Comparison of ENCODE assay signal across 19 cellular contexts in genomic region chr19:792361-792885, GRCh38. TPM values are rescaled to one million over a fixed set of nuclear protein-coding genes. Genes with fewer than 3 reads are reported as not detected.
A peak's percentile ranks its signal among the peaks of the same experiment; 100 is the strongest.
DNase-seq lines count a peak whose midpoint lies in the region; ATAC-seq and TF ChIP-seq lines count a peak whose summit lies in the region.
"Had no signal": no experiment of that assay in that cellular context is flagged by ENCODE, and none has a peak within 500 bp of the region (broad histone marks: within the 10 kb centered on the region; RNA-seq: fewer than 3 reads in every experiment).

No MANE protein-coding gene starts in this region.

- no peaks in the 10 kb centered on the region for H3K36me3 Mint-ChIP-seq in WTC11
- H3K36me3 Mint-ChIP-seq in activated CD4-positive, alpha-beta memory T cell treated with anti-CD3 and anti-CD28 coated beads, Interleukin-2, amount 10 ng/mL, durations not matched to agents 7 days and 5 days (ENCODE audit: low read depth), result no peaks in the 10 kb centered on the region
- H3K36me3 Mint-ChIP-seq: activated naive CD4-positive, alpha-beta T cell treated with anti-CD3 and anti-CD28 coated beads, Interleukin-2, amount 10 ng/mL, durations not matched to agents 7 days and 5 days had no signal

- in situ Hi-C loops in HAP-1 (cut with MboI; ENCODE audit: low sequenced_read_pairs), result no loop called here

- no peaks in the 10 kb centered on the region for H3K27me3 Mint-ChIP-seq in WTC11 (ENCODE audit: low read depth)
- no peaks in the 10 kb centered on the region for H3K27me3 Mint-ChIP-seq in activated CD4-positive, alpha-beta memory T cell treated with anti-CD3 and anti-CD28 coated beads, Interleukin-2, amount 10 ng/mL, durations not matched to agents 7 days and 5 days

- intact Hi-C loops in right lobe of liver (cut with DNase I) (no loop called here), stomach (cut with DNase I; ENCODE audit: low total_unique reads) (no loop called here)

- TF ChIP-seq EP300 in stomach (IDR thresholded peaks at IDR 0.05), result no peak

- no peak overlapping the region for H3K4me3 Mint-ChIP-seq in WTC11
- no peak overlapping the region for H3K4me3 Mint-ChIP-seq in activated CD4-positive, alpha-beta memory T cell treated with anti-CD3 and anti-CD28 coated beads, Interleukin-2, amount 10 ng/mL, durations not matched to agents 7 days and 5 days
- H3K4me3 Mint-ChIP-seq: activated naive CD4-positive, alpha-beta T cell treated with anti-CD3 and anti-CD28 coated beads, Interleukin-2, amount 10 ng/mL, durations not matched to agents 7 days and 5 days; activated T-cell treated with anti-CD3 and anti-CD28 coated beads, Interleukin-2, amount 50 U/mL, for 4 hours had no signal

- POLR2A ChIA-PET in WTC11 (lab: Charles Lee), result interaction anchor here (1.8 kb wide), 1 partner anchor 10 kb away, joined by 5 read pairs; no protein-coding TSS in a partner anchor
- POLR2A ChIA-PET in activated CD4-positive, alpha-beta memory T cell treated with anti-CD3 and anti-CD28 coated beads, Interleukin-2, amount 10 ng/mL, durations not matched to agents 7 days and 5 days (lab: Charles Lee), result no interaction called here

- peak overlapping the region; percentile 4; the same call in 1 of the 2 replicates for H3K4me3 ChIP-seq in HAP-1
- no peak overlapping the region for H3K4me3 ChIP-seq in right lobe of liver
- H3K4me3 ChIP-seq in stomach, result no peak overlapping the region
- H3K4me3 ChIP-seq: tibial nerve had no signal

- CTCF ChIA-PET in WTC11 (lab: Charles Lee), result interaction anchor here (1.1 kb wide), 1 partner anchor 20 kb away, joined by 5 read pairs; no protein-coding TSS in a partner anchor
- CTCF ChIA-PET in activated CD4-positive, alpha-beta memory T cell treated with anti-CD3 and anti-CD28 coated beads, Interleukin-2, amount 10 ng/mL, durations not matched to agents 7 days and 5 days (lab: Charles Lee), result no interaction called here

- no peaks in the 10 kb centered on the region for H3K9me3 Mint-ChIP-seq in WTC11
- H3K9me3 Mint-ChIP-seq in activated CD4-positive, alpha-beta memory T cell treated with anti-CD3 and anti-CD28 coated beads, Interleukin-2, amount 10 ng/mL, durations not matched to agents 7 days and 5 days, result no peaks in the 10 kb centered on the region
- H3K9me3 Mint-ChIP-seq: activated naive CD4-positive, alpha-beta T cell treated with anti-CD3 and anti-CD28 coated beads, Interleukin-2, amount 10 ng/mL, durations not matched to agents 7 days and 5 days; activated T-cell treated with anti-CD3 and anti-CD28 coated beads, Interleukin-2, amount 50 U/mL, for 4 hours had no signal

- peaks cover 2% of the 10 kb centered on the region; the same call in 1 of the 2 replicates for H3K9me3 ChIP-seq in HAP-1
- no peaks in the 10 kb centered on the region for H3K9me3 ChIP-seq in right lobe of liver
- no peaks in the 10 kb centered on the region for H3K9me3 ChIP-seq in stomach
- H3K9me3 ChIP-seq: tibial nerve had no signal

- TF ChIP-seq CTCF in WTC11 (IDR thresholded peaks at IDR 0.05) (no peak), right lobe of liver (IDR thresholded peaks at IDR 0.05) (no peak), stomach (IDR thresholded peaks at IDR 0.05) (no peak)

- H3K36me3 ChIP-seq in HAP-1 (replicated peaks), result no peaks in the 10 kb centered on the region
- no peaks in the 10 kb centered on the region for H3K36me3 ChIP-seq in right lobe of liver
- H3K36me3 ChIP-seq in stomach, result no peaks in the 10 kb centered on the region
- H3K36me3 ChIP-seq: tibial nerve had no signal

- peaks cover 38% of the 10 kb centered on the region for H3K4me1 Mint-ChIP-seq in WTC11
- H3K4me1 Mint-ChIP-seq in activated CD4-positive, alpha-beta memory T cell treated with anti-CD3 and anti-CD28 coated beads, Interleukin-2, amount 10 ng/mL, durations not matched to agents 7 days and 5 days, result peaks cover 6% of the 10 kb centered on the region

- TF ChIP-seq POLR2A in right lobe of liver (IDR thresholded peaks at IDR 0.05) (no peak), stomach (IDR thresholded peaks at IDR 0.05) (no peak)

- WGBS in right lobe of liver (ENCODE audit: insufficient coverage, low coverage, low lambda C conversion rate, missing lambda C conversion rate), result 75% methylated on average over 2 of the region's 15 CpGs
- 66 to 83% (median 77%) methylated on average over 14 to 15 of the region's 15 CpGs for WGBS in stomach, 5 donors

- ATAC-seq in WTC11, result no peak
- no peak for ATAC-seq in right lobe of liver
- ATAC-seq in HG03095 (IDR thresholded peaks at IDR 0.05; ENCODE audit: unreplicated experiment), result no peak
- ATAC-seq: activated T-cell treated with anti-CD3 and anti-CD28 coated beads, Interleukin-2, amount 50 U/mL, for 4 hours; sciatic nerve had no signal

- DNase-seq in HAP-1 (ENCODE audit: low spot score in 2 of 2) (no peak), WTC11 (ENCODE audit: low spot score) (no peak), right lobe of liver (peak in 1 of 3 donors; percentile 28), stomach (no peak), nucleus accumbens (lab: John Stamatoyannopoulos, UW) (no peak)
- DNase-seq in activated CD4-positive, alpha-beta memory T cell treated with anti-CD3 and anti-CD28 coated beads, Interleukin-2, amount 10 ng/mL, durations not matched to agents 7 days and 5 days, result no peak
- DNase-seq: activated naive CD4-positive, alpha-beta T cell treated with anti-CD3 and anti-CD28 coated beads, Interleukin-2, amount 10 ng/mL, durations not matched to agents 7 days and 5 days; activated T-cell treated with anti-CD3 and anti-CD28 coated beads, Interleukin-2, amount 50 U/mL, for 4 hours; aorta; hippocampal formation; NCI-H526; occipital lobe; SIG-M5; stimulated activated naive CD4-positive, alpha-beta T cell had no signal

- no peaks in the 10 kb centered on the region; the same call in 1 of the 2 replicates for H3K4me1 ChIP-seq in HAP-1
- no peaks in the 10 kb centered on the region for H3K4me1 ChIP-seq in right lobe of liver
- peaks cover 12 to 32% (median 22%) of the 10 kb centered on the region in 4 donors for H3K4me1 ChIP-seq in stomach

- H3K27ac ChIP-seq in right lobe of liver (peak overlapping the region in 2 of 3 donors; percentile 15 to 38), stomach (peak overlapping the region in 4 of 5 donors; percentile 4 to 49 (median 46))

- H3K27ac Mint-ChIP-seq in WTC11, result no peak overlapping the region
- no peak overlapping the region for H3K27ac Mint-ChIP-seq in activated CD4-positive, alpha-beta memory T cell treated with anti-CD3 and anti-CD28 coated beads, Interleukin-2, amount 10 ng/mL, durations not matched to agents 7 days and 5 days
- H3K27ac Mint-ChIP-seq: activated naive CD4-positive, alpha-beta T cell treated with anti-CD3 and anti-CD28 coated beads, Interleukin-2, amount 10 ng/mL, durations not matched to agents 7 days and 5 days had no signal

- no peaks in the 10 kb centered on the region for H3K27me3 ChIP-seq in HAP-1 (ENCODE audit: low read depth)
- no peaks in the 10 kb centered on the region for H3K27me3 ChIP-seq in right lobe of liver
- no peaks in the 10 kb centered on the region for H3K27me3 ChIP-seq in stomach
- H3K27me3 ChIP-seq: tibial nerve had no signal

TF ChIP-seq in WTC11, 78 proteins besides CTCF, POLR2A, EP300 and RAD21:
- TF ChIP-seq ELF4 (CRISPR knock-in tag; IDR thresholded peaks at IDR 0.05; ENCODE audit: low read depth) (no peak), ZNF121 (CRISPR knock-in tag; IDR thresholded peaks at IDR 0.05) (peak; percentile 85)

RNA-seq across cellular contexts. Expression of gene PTBP1, which starts 4.8 kb away (rescaled TPM):
- total RNA-seq in WTC11 (2021) (663 to 692 TPM (median 680 TPM) in 3 replicates), right lobe of liver (100 to 1,000 TPM in 5 of 6 experiments, 10 to 100 TPM in 1; 91.1 to 150 (median 129) TPM), stomach (100 to 1,000 TPM in 4 of 5 donors, 10 to 100 TPM in 1; 92.9 to 539 (median 173) TPM)
- polyA plus RNA-seq in stomach, result 10 to 100 TPM; 74.8 to 80.9 (median 74.8) TPM
- 100 to 1,000 TPM; 385 to 406 TPM for total RNA-seq in activated CD4-positive, alpha-beta memory T cell treated with anti-CD3 and anti-CD28 coated beads, Interleukin-2, amount 10 ng/mL, durations not matched to agents 7 days and 5 days

RNA-seq across cellular contexts. Expression of gene PLPPR3, which starts 29.3 kb away (rescaled TPM):
- 60.6 to 86.8 TPM (median 83.9 TPM) in 3 replicates for total RNA-seq in WTC11 (2021)
- total RNA-seq in right lobe of liver, result not detected
- under 1 TPM in 1 of 5 donors, not detected in 4; 0.55 TPM for total RNA-seq in stomach
- under 1 TPM in 1 of 3 donors, not detected in 2; 0.46 TPM for polyA plus RNA-seq in stomach
- not detected for total RNA-seq in activated CD4-positive, alpha-beta memory T cell treated with anti-CD3 and anti-CD28 coated beads, Interleukin-2, amount 10 ng/mL, durations not matched to agents 7 days and 5 days
- total RNA-seq: aorta; sciatic nerve; T-helper 2 cell treated with Interferon-gamma antibody and Interleukin-4, amounts not matched to agents 100 ng/mL and 5 ng/mL, for 36 hours; tibial nerve had no signal
- polyA plus RNA-seq: aorta had no signal

RNA-seq across cellular contexts. Expression of gene AZU1, which starts 35.2 kb away (rescaled TPM):
- total RNA-seq in WTC11 (2021), result 1.2 to 3.3 TPM (median 2.5 TPM) in 3 replicates
- total RNA-seq in right lobe of liver, result 1 to 10 TPM in 2 of 6 experiments, under 1 TPM in 1, not detected in 3; 0.15 to 3.6 (median 1.8) TPM
- total RNA-seq in stomach, result under 1 TPM in 1 of 5 donors, not detected in 4; 0.55 TPM
- 1 to 10 TPM in 1 of 3 donors, under 1 TPM in 2; 0.53 to 1.5 (median 1.00) TPM for polyA plus RNA-seq in stomach
- not detected for total RNA-seq in activated CD4-positive, alpha-beta memory T cell treated with anti-CD3 and anti-CD28 coated beads, Interleukin-2, amount 10 ng/mL, durations not matched to agents 7 days and 5 days
- total RNA-seq: activated T-cell treated with anti-CD3 and anti-CD28 coated beads, Interleukin-2, amount 50 U/mL, for 4 hours; T-helper 2 cell treated with Interferon-gamma antibody and Interleukin-4, amounts not matched to agents 100 ng/mL and 5 ng/mL, for 36 hours had no signal

RNA-seq across cellular contexts. Expression of gene MISP, which starts 41.5 kb away (rescaled TPM):
- total RNA-seq in WTC11 (2021) (0.66 to 0.78 TPM (median 0.70 TPM) in 3 replicates), right lobe of liver (under 1 TPM in 1 of 6 experiments, not detected in 5; 0.09 TPM), stomach (100 to 1,000 TPM in 1 of 5 donors, 10 to 100 TPM in 3, 1 to 10 TPM in 1; 5.3 to 149 (median 27.7) TPM)
- 10 to 100 TPM in 2 of 3 donors, 1 to 10 TPM in 1; 2.1 to 12.9 (median 12.5) TPM for polyA plus RNA-seq in stomach
- not detected for total RNA-seq in activated CD4-positive, alpha-beta memory T cell treated with anti-CD3 and anti-CD28 coated beads, Interleukin-2, amount 10 ng/mL, durations not matched to agents 7 days and 5 days
- total RNA-seq: occipital lobe; T-helper 2 cell treated with Interferon-gamma antibody and Interleukin-4, amounts not matched to agents 100 ng/mL and 5 ng/mL, for 36 hours had no signal

RNA-seq across cellular contexts. Expression of gene PRTN3, which starts 48.4 kb away (rescaled TPM):
- total RNA-seq in WTC11 (2021) (0.53 to 0.82 TPM (median 0.61 TPM) in 3 replicates), right lobe of liver (1 to 10 TPM in 2 of 6 experiments, not detected in 4; 2.3 to 2.9 TPM), stomach (1 to 10 TPM in 1 of 5 donors, not detected in 4; 2.6 TPM)
- polyA plus RNA-seq in stomach, result under 1 TPM in 1 of 3 donors, not detected in 2; 0.15 TPM
- total RNA-seq in activated CD4-positive, alpha-beta memory T cell treated with anti-CD3 and anti-CD28 coated beads, Interleukin-2, amount 10 ng/mL, durations not matched to agents 7 days and 5 days, result not detected
- total RNA-seq: activated T-cell treated with anti-CD3 and anti-CD28 coated beads, Interleukin-2, amount 50 U/mL, for 4 hours; aorta; chondrocyte; occipital lobe; T-helper 2 cell treated with Interferon-gamma antibody and Interleukin-4, amounts not matched to agents 100 ng/mL and 5 ng/mL, for 36 hours; tibial nerve had no signal
- polyA plus RNA-seq: aorta had no signal

Comparison
In these comparisons a context has a peak if more than half of its experiments do, and no peak if none do; other contexts are left out.
1. RNA of gene PLPPR3, which starts 29.3 kb away (total RNA-seq): 60.6 to 86.8 TPM in WTC11; not detected in right lobe of liver, 0.55 TPM in stomach and not detected in activated CD4-positive, alpha-beta memory T cell treated with anti-CD3 and anti-CD28 coated beads, Interleukin-2, amount 10 ng/mL, durations not matched to agents 7 days and 5 days; every median in the first group is over 10 times any median in the second.